7 cellular contexts compared by ENCODE assay signal in genomic region chr18:14173116-14173951, GRCh38. TPM values are rescaled to one million over a fixed set of nuclear protein-coding genes. Genes with fewer than 3 reads are reported as not detected.
A peak's percentile ranks its signal among the peaks of the same experiment; 100 is the strongest.
DNase-seq lines count a peak whose midpoint lies in the region; ATAC-seq, FAIRE-seq and TF ChIP-seq lines count a peak whose summit lies in the region.
"Not testable (repeated sequence)": the region's sequence is repeated elsewhere in the genome, so short reads cannot be mapped to it uniquely, and the experiment has no call there.

No MANE protein-coding gene starts in this region.

- intact Hi-C loops in Right ventricle myocardium inferior (cut with DNase I); HepG2 (cut with micrococcal nuclease; ENCODE audit: unreplicated experiment); spleen (cut with DNase I; ENCODE audit: low total_unique reads); upper lobe of right lung (cut with DNase I): not testable (repeated sequence)

- not testable (repeated sequence) for H3K4me3 ChIP-seq in HepG2 (replicated peaks in 1 of 3; ENCODE audit: insufficient read depth in 1 of 3, low read depth in 2 of 3, low read length in 3 of 3); spleen; upper lobe of right lung

- POLR2A ChIA-PET in HepG2 (lab: Yijun Ruan, JAX) = not testable (repeated sequence)

- not testable (repeated sequence) for H4K20me1 ChIP-seq in HepG2 (ENCODE audit: insufficient read depth, low read length)

- H3K4me1 ChIP-seq in HepG2 (ENCODE audit: insufficient read depth, low read length); spleen; upper lobe of right lung: not testable (repeated sequence)

- H3K9me3 Mint-ChIP-seq in chondrocyte (ENCODE audit: low read depth); natural killer cell treated with Interleukin-12 subunit alpha and Interleukin-12 subunit beta and Interleukin-15 and Interleukin-18, amount 100 ng/mL, for 72 hours: not testable (repeated sequence)

- not testable (repeated sequence) for DNase-seq in T-helper 17 cell; Right ventricle myocardium inferior (ENCODE audit: missing footprints); HepG2 (ENCODE audit: low spot score); natural killer cell treated with Interleukin-12 subunit alpha and Interleukin-12 subunit beta and Interleukin-15 and Interleukin-18, amount 100 ng/mL, for 72 hours (ENCODE audit: low spot score); upper lobe of right lung
- DNase-seq in chondrocyte (ENCODE audit: low spot score) = peak; percentile 73
- DNase-seq in spleen = peak; percentile 74

- peak overlapping the region; percentile 27 for H3K27ac Mint-ChIP-seq in T-helper 17 cell
- H3K27ac Mint-ChIP-seq in chondrocyte (ENCODE audit: unreplicated experiment); natural killer cell treated with Interleukin-12 subunit alpha and Interleukin-12 subunit beta and Interleukin-15 and Interleukin-18, amount 100 ng/mL, for 72 hours: not testable (repeated sequence)

- not testable (repeated sequence) for H3K36me3 Mint-ChIP-seq in T-helper 17 cell (ENCODE audit: low read depth); chondrocyte (ENCODE audit: low read depth); natural killer cell treated with Interleukin-12 subunit alpha and Interleukin-12 subunit beta and Interleukin-15 and Interleukin-18, amount 100 ng/mL, for 72 hours

- not testable (repeated sequence) for H3K27me3 ChIP-seq in HepG2 (ENCODE audit: control insufficient read depth in 1 of 2, insufficient read depth in 2 of 2, low read length in 2 of 2); spleen (replicated peaks in 1 of 7); upper lobe of right lung

- not testable (repeated sequence) for H3K27me3 Mint-ChIP-seq in T-helper 17 cell; chondrocyte (ENCODE audit: low read depth); natural killer cell treated with Interleukin-12 subunit alpha and Interleukin-12 subunit beta and Interleukin-15 and Interleukin-18, amount 100 ng/mL, for 72 hours

- in situ Hi-C loops in HepG2 (cut with HindIII; ENCODE audit: extremely low pct_ligation_motif_present, low pct_unique_long_range_greater_than_20kb) = not testable (repeated sequence)

- not testable (repeated sequence) for BruUV-seq in HepG2 (replicated peaks; lab: Mats Ljungman, UMichigan)

- TF ChIP-seq POLR2A in HepG2 (IDR thresholded peaks at IDR 0.05; ENCODE audit: insufficient read depth in 1 of 2, low read depth in 2 of 2, low read length in 2 of 2); spleen (IDR thresholded peaks at IDR 0.05): not testable (repeated sequence)

- not testable (repeated sequence) for ATAC-seq in T-helper 17 cell
- ATAC-seq in Right ventricle myocardium inferior (peak; percentile 29), HepG2 (peak; percentile 13), upper lobe of right lung (peak; percentile 2)
- peak; percentile 17 to 21 for ATAC-seq in natural killer cell treated with Interleukin-12 subunit alpha and Interleukin-12 subunit beta and Interleukin-15 and Interleukin-18, amount 100 ng/mL, for 72 hours

- H2AFZ ChIP-seq in HepG2 (ENCODE audit: low read length) = not testable (repeated sequence)

- not testable (repeated sequence) for H3K4me3 Mint-ChIP-seq in T-helper 17 cell; chondrocyte (ENCODE audit: unreplicated experiment); natural killer cell treated with Interleukin-12 subunit alpha and Interleukin-12 subunit beta and Interleukin-15 and Interleukin-18, amount 100 ng/mL, for 72 hours

- CTCF ChIA-PET in HepG2 (lab: Yijun Ruan, JAX; ENCODE audit: low intra/inter-chr PET ratio, low total read pairs) = not testable (repeated sequence)

- H3K4me2 ChIP-seq in HepG2 (ENCODE audit: low read depth, low read length) = not testable (repeated sequence)

- TF ChIP-seq CTCF in chondrocyte (IDR thresholded peaks at IDR 0.05); HepG2 (CRISPR knock-in tag; IDR thresholded peaks at IDR 0.05); spleen (IDR thresholded peaks at IDR 0.05 in 8 of 11, conservative IDR thresholded peaks at IDR 0.05 in 3 of 11); upper lobe of right lung (IDR thresholded peaks at IDR 0.05): not testable (repeated sequence)

- not testable (repeated sequence) for H3K79me2 ChIP-seq in HepG2 (ENCODE audit: insufficient read depth, low read length)

- WGBS in HepG2 (ENCODE audit: low lambda C conversion rate) = 5% methylated on average over 8 of the region's 11 CpGs
- 78 to 87% (median 80%) methylated on average over 10 to 11 of the region's 11 CpGs for WGBS in spleen, 5 donors

- not testable (repeated sequence) for FAIRE-seq in HepG2 (lab: Jason Lieb, UNC)

- TF ChIP-seq EP300 in HepG2 (IDR thresholded peaks at IDR 0.05; ENCODE audit: low read depth in 2 of 2, low read length in 2 of 2); HepG2 (CRISPR knock-in tag; IDR thresholded peaks at IDR 0.05; ENCODE audit: borderline replicate concordance): not testable (repeated sequence)

- not testable (repeated sequence) for H3K4me1 Mint-ChIP-seq in T-helper 17 cell; chondrocyte (ENCODE audit: low read depth); natural killer cell treated with Interleukin-12 subunit alpha and Interleukin-12 subunit beta and Interleukin-15 and Interleukin-18, amount 100 ng/mL, for 72 hours (ENCODE audit: low read depth in 2 of 2)

- not testable (repeated sequence) for H3K9ac ChIP-seq in HepG2 (ENCODE audit: insufficient read depth, low read depth, low read length)

- H3K36me3 ChIP-seq in HepG2 (replicated peaks in 1 of 2; ENCODE audit: control insufficient read depth in 1 of 2, insufficient read depth in 2 of 2, low read length in 2 of 2); spleen; upper lobe of right lung: not testable (repeated sequence)

- TF ChIP-seq RAD21 in HepG2 (CRISPR knock-in tag; IDR thresholded peaks at IDR 0.05) = not testable (repeated sequence)

- not testable (repeated sequence) for H3K9me3 ChIP-seq in T-helper 17 cell (ENCODE audit: control insufficient read depth, low read length, poor library complexity, severe bottlenecking); HepG2 (ENCODE audit: low read length); spleen; upper lobe of right lung

- H3K27ac ChIP-seq in HepG2 (ENCODE audit: extremely low read length, insufficient read depth, low read length); spleen; upper lobe of right lung: not testable (repeated sequence)

RNA-seq across cellular contexts. Expression of gene ZNF519, which starts 41.1 kb away (rescaled TPM):
- total RNA-seq in T-helper 17 cell = 10 to 100 TPM in 1 of 2 donors, 1 to 10 TPM in 1; 5.2 to 10.6 TPM
- total RNA-seq in chondrocyte = 2.3 to 6.5 TPM (median 2.9 TPM) in 3 replicates
- 4.1 TPM for total RNA-seq in Right ventricle myocardium inferior
- total RNA-seq in HepG2 (2016; rRNA removed; fragmentation: Illumina TruSeq; extraction: Trizol) = 5.7 and 11.1 TPM in 2 replicates
- 2.6 and 3.1 TPM in 2 replicates for total RNA-seq in HepG2 (2016; cell fraction: cytosol; rRNA removed; fragmentation: Illumina TruSeq; extraction: Trizol; ENCODE audit: low read depth)
- total RNA-seq in HepG2 (2016; cell fraction: insoluble cytoplasmic fraction; rRNA removed; fragmentation: Illumina TruSeq; extraction: Trizol) = 6.4 and 11.8 TPM in 2 replicates
- total RNA-seq in HepG2 (2016; cell fraction: membrane; rRNA removed; fragmentation: Illumina TruSeq; extraction: Trizol) = 2.2 and 2.6 TPM in 2 replicates
- total RNA-seq in HepG2 (2016; cell fraction: nucleus; rRNA removed; fragmentation: Illumina TruSeq; extraction: Trizol) = 36.3 and 40.6 TPM in 2 replicates
- 3.4 and 7.3 TPM in 2 replicates for polyA plus RNA-seq in HepG2 (2011; rRNA removed)
- polyA plus RNA-seq in HepG2 (2011; cell fraction: cytosol; rRNA removed) = 1.4 and 1.9 TPM in 2 replicates
- 7.3 and 9.7 TPM in 2 replicates for polyA plus RNA-seq in HepG2 (2011; cell fraction: nucleus; rRNA removed)
- polyA plus RNA-seq in HepG2 (2012) = 1.1 and 2.7 TPM in 2 replicates
- 0.36 and 0.75 TPM in 2 replicates for polyA plus RNA-seq in HepG2 (2016; cell fraction: cytosol; fragmentation: Illumina TruSeq; extraction: Trizol; ENCODE audit: low read depth)
- polyA plus RNA-seq in HepG2 (2016; cell fraction: insoluble cytoplasmic fraction; fragmentation: Illumina TruSeq; extraction: Trizol; ENCODE audit: low read depth) = 4.5 and 5.5 TPM in 2 replicates
- 0.85 and 1.1 TPM in 2 replicates for polyA plus RNA-seq in HepG2 (2016; cell fraction: membrane; fragmentation: Illumina TruSeq; extraction: Trizol; ENCODE audit: low read depth)
- polyA plus RNA-seq in HepG2 (2016; cell fraction: nucleus; fragmentation: Illumina TruSeq; extraction: Trizol; ENCODE audit: insufficient read depth, low read depth) = 31.5 and 33.6 TPM in 2 replicates
- 7.6 and 14.7 TPM in 2 replicates for polyA minus RNA-seq in HepG2 (2011; rRNA and poly(A)+ RNA removed; ENCODE audit: low replicate concordance)
- 2.1 and 2.2 TPM in 2 replicates for polyA minus RNA-seq in HepG2 (2011; cell fraction: cytosol; rRNA and poly(A)+ RNA removed)
- polyA minus RNA-seq in HepG2 (2011; cell fraction: nucleus; rRNA and poly(A)+ RNA removed) = 25.5 and 35.4 TPM in 2 replicates
- 10 to 100 TPM; 10.4 to 37.3 TPM for total RNA-seq in natural killer cell treated with Interleukin-12 subunit alpha and Interleukin-12 subunit beta and Interleukin-15 and Interleukin-18, amount 100 ng/mL, for 72 hours
- 10 to 100 TPM in 4 of 7 donors, 1 to 10 TPM in 3; 2.9 to 13.9 (median 12.9) TPM for total RNA-seq in spleen
- 1 to 10 TPM; 1.6 to 2.7 (median 1.7) TPM for polyA plus RNA-seq in spleen
- 5.7 TPM for total RNA-seq in upper lobe of right lung
